In the genomic region with DNA sequence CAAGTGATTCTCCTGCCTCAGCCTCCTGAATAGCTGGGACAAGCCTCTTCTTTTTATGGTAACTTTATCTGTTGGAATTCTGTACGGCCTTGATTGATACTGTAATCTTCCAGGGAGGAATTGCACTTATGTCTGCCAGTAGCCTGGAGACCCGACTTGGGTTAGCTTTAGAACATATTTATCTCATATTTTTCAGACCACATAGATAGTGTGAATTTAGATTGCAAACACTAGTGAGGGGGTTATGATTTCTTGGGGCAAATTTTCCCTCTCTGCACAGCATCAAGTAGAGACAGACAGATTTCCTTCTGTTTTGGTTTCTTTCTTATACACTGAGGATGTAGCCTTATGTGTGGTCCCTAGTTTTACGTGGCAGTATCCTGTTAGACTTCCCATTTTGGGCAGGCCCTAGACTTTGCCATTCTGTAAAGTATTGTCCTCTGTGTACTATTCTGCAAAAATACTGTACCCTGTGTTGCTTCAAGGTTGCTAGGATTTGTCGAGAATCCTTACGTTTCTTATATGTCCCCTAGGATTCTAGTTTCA, we compare ENCODE assay signal across 31 cellular contexts. TPM values are rescaled to one million over a fixed set of nuclear protein-coding genes. Genes with fewer than 3 reads are reported as not detected.
DNase-seq lines count a peak whose midpoint lies in the region; ATAC-seq and TF ChIP-seq lines count a peak whose summit lies in the region.
"Had no signal": no experiment of that assay in that cellular context is flagged by ENCODE, and none has a peak within 500 bp of the region (broad histone marks: within the 10 kb centered on the region; RNA-seq: fewer than 3 reads in every experiment).

No MANE protein-coding gene starts in this region.

- H3K27ac ChIP-seq in adrenal gland, result peak overlapping the region; percentile 38 to 77 (median 61)
- H3K27ac ChIP-seq: 22Rv1, epithelial cell of prostate, vagina had no signal

- no peak for DNase-seq in activated CD4-positive, alpha-beta T cell treated with anti-CD3 and anti-CD28 coated beads, Interleukin-2, amount 10 ng/mL, durations not matched to agents 7 days and 5 days
- DNase-seq in activated CD4-positive, alpha-beta T cell treated with anti-CD3 and anti-CD28 coated beads for 48 hours, result no peak
- DNase-seq in adrenal gland, result no peak
- DNase-seq in fibroblast of villous mesenchyme (ENCODE audit: low read depth), result peak; percentile 63
- DNase-seq in nephron progenitor cell, result no peak
- no peak for DNase-seq in SK-N-DZ (ENCODE audit: low spot score)
- DNase-seq in activated CD4-positive, alpha-beta memory T cell treated with anti-CD3 and anti-CD28 coated beads, Interleukin-2, amount 10 ng/mL, durations not matched to agents 7 days and 5 days, result no peak
- DNase-seq: activated B cell treated with CpG ODN at 0.5 μM for 24 hours; activated CD4-positive, alpha-beta T cell treated with anti-CD3 and anti-CD28 coated beads, Interleukin-2, amount 50 U/mL, for 4 hours; activated CD8-positive, alpha-beta memory T cell treated with anti-CD3 and anti-CD28 coated beads, Interleukin-2, amount 50 U/mL, for 48 hours; AML-193; CD8-positive, alpha-beta T cell; DMS 273 treated with DMSO at 0.1 percent for 48 hours; EL; foreskin melanocyte; GOT3; heart right ventricle; HFFc6; occipital lobe; Right ventricle myocardium superior; SW 1271; T1000 had no signal

- intact Hi-C loops in adrenal gland (cut with DNase I), result no loop called here

- H3K27me3 Mint-ChIP-seq in activated CD4-positive, alpha-beta T cell treated with anti-CD3 and anti-CD28 coated beads, Interleukin-2, amount 10 ng/mL, durations not matched to agents 7 days and 5 days, result no peaks in the 10 kb centered on the region
- H3K27me3 Mint-ChIP-seq in nephron progenitor cell (ENCODE audit: low read depth, poor library complexity), result no peaks in the 10 kb centered on the region
- no peaks in the 10 kb centered on the region for H3K27me3 Mint-ChIP-seq in stimulated activated memory B cell treated with anti-CD40 and anti-IgM and Interleukin-4, amounts not matched to agents 10 μg/mL and 1 μg/mL and 100 μg/mL, for 72 hours
- no peaks in the 10 kb centered on the region for H3K27me3 Mint-ChIP-seq in activated CD4-positive, alpha-beta memory T cell treated with anti-CD3 and anti-CD28 coated beads, Interleukin-2, amount 10 ng/mL, durations not matched to agents 7 days and 5 days
- H3K27me3 Mint-ChIP-seq: activated B cell treated with CpG ODN at 0.5 μM for 24 hours; stimulated activated naive CD8-positive, alpha-beta T cell treated with anti-CD3 and anti-CD28 coated beads, Interleukin-15, Interleukin-2, amounts not matched to agents 100 ng/mL and 50 ng/mL, for 24 hours had no signal

- H3K9me3 Mint-ChIP-seq in activated CD4-positive, alpha-beta T cell treated with anti-CD3 and anti-CD28 coated beads, Interleukin-2, amount 10 ng/mL, durations not matched to agents 7 days and 5 days, result no peaks in the 10 kb centered on the region
- peaks cover 11% of the 10 kb centered on the region for H3K9me3 Mint-ChIP-seq in nephron progenitor cell
- peaks cover 8% of the 10 kb centered on the region for H3K9me3 Mint-ChIP-seq in stimulated activated memory B cell treated with anti-CD40 and anti-IgM and Interleukin-4, amounts not matched to agents 10 μg/mL and 1 μg/mL and 100 μg/mL, for 72 hours
- peaks cover 6% of the 10 kb centered on the region for H3K9me3 Mint-ChIP-seq in activated CD4-positive, alpha-beta memory T cell treated with anti-CD3 and anti-CD28 coated beads, Interleukin-2, amount 10 ng/mL, durations not matched to agents 7 days and 5 days
- H3K9me3 Mint-ChIP-seq: activated B cell treated with CpG ODN at 0.5 μM for 24 hours; activated naive CD4-positive, alpha-beta T cell treated with anti-CD3 and anti-CD28 coated beads, Interleukin-2, amount 50 U/mL, for 72 hours; CD8-positive, alpha-beta T cell; HFFc6; stimulated activated naive CD8-positive, alpha-beta T cell treated with anti-CD3 and anti-CD28 coated beads, Interleukin-15, Interleukin-2, amounts not matched to agents 100 ng/mL and 50 ng/mL, for 24 hours had no signal

- H3K36me3 Mint-ChIP-seq in activated CD4-positive, alpha-beta T cell treated with anti-CD3 and anti-CD28 coated beads, Interleukin-2, amount 10 ng/mL, durations not matched to agents 7 days and 5 days (ENCODE audit: low read depth), result peaks cover 47% of the 10 kb centered on the region
- peaks cover 61% of the 10 kb centered on the region for H3K36me3 Mint-ChIP-seq in nephron progenitor cell (ENCODE audit: low read depth)
- peaks cover 64% of the 10 kb centered on the region for H3K36me3 Mint-ChIP-seq in stimulated activated memory B cell treated with anti-CD40 and anti-IgM and Interleukin-4, amounts not matched to agents 10 μg/mL and 1 μg/mL and 100 μg/mL, for 72 hours
- H3K36me3 Mint-ChIP-seq in activated CD4-positive, alpha-beta memory T cell treated with anti-CD3 and anti-CD28 coated beads, Interleukin-2, amount 10 ng/mL, durations not matched to agents 7 days and 5 days (ENCODE audit: low read depth), result peaks cover 49% of the 10 kb centered on the region

- no peak for TF ChIP-seq POLR2A in adrenal gland (IDR thresholded peaks at IDR 0.05)

- H3K27ac Mint-ChIP-seq in activated CD4-positive, alpha-beta T cell treated with anti-CD3 and anti-CD28 coated beads, Interleukin-2, amount 10 ng/mL, durations not matched to agents 7 days and 5 days, result peak overlapping the region; percentile 0
- H3K27ac Mint-ChIP-seq in nephron progenitor cell, result peak overlapping the region; percentile 80
- H3K27ac Mint-ChIP-seq in stimulated activated memory B cell treated with anti-CD40 and anti-IgM and Interleukin-4, amounts not matched to agents 10 μg/mL and 1 μg/mL and 100 μg/mL, for 72 hours, result no peak overlapping the region
- no peak overlapping the region for H3K27ac Mint-ChIP-seq in activated CD4-positive, alpha-beta memory T cell treated with anti-CD3 and anti-CD28 coated beads, Interleukin-2, amount 10 ng/mL, durations not matched to agents 7 days and 5 days
- H3K27ac Mint-ChIP-seq: activated B cell treated with CpG ODN at 0.5 μM for 24 hours; CD8-positive, alpha-beta T cell; HFFc6; stimulated activated naive CD8-positive, alpha-beta T cell treated with anti-CD3 and anti-CD28 coated beads, Interleukin-15, Interleukin-2, amounts not matched to agents 100 ng/mL and 50 ng/mL, for 24 hours had no signal

- peaks cover 22% of the 10 kb centered on the region for H3K4me1 Mint-ChIP-seq in activated CD4-positive, alpha-beta T cell treated with anti-CD3 and anti-CD28 coated beads, Interleukin-2, amount 10 ng/mL, durations not matched to agents 7 days and 5 days
- H3K4me1 Mint-ChIP-seq in nephron progenitor cell, result no peaks in the 10 kb centered on the region
- H3K4me1 Mint-ChIP-seq in stimulated activated memory B cell treated with anti-CD40 and anti-IgM and Interleukin-4, amounts not matched to agents 10 μg/mL and 1 μg/mL and 100 μg/mL, for 72 hours, result peaks cover 14% of the 10 kb centered on the region
- H3K4me1 Mint-ChIP-seq in activated CD4-positive, alpha-beta memory T cell treated with anti-CD3 and anti-CD28 coated beads, Interleukin-2, amount 10 ng/mL, durations not matched to agents 7 days and 5 days, result peaks cover 24% of the 10 kb centered on the region

- H3K27me3 ChIP-seq in adrenal gland, result no peaks in the 10 kb centered on the region
- H3K27me3 ChIP-seq: heart right ventricle, vagina had no signal

- H3K9me3 ChIP-seq in adrenal gland (replicated peaks in 1 of 3), result no peaks in the 10 kb centered on the region
- H3K9me3 ChIP-seq: vagina had no signal

- peaks cover 28 to 53% of the 10 kb centered on the region in 2 donors for H3K4me1 ChIP-seq in adrenal gland (replicated peaks in 1 of 2)
- H3K4me1 ChIP-seq: vagina had no signal

- 34 to 36% (median 35%) methylated on average over 5 of the region's 5 CpGs for WGBS in adrenal gland, 4 donors

- CTCF ChIA-PET in activated CD4-positive, alpha-beta T cell treated with anti-CD3 and anti-CD28 coated beads, Interleukin-2, amount 10 ng/mL, durations not matched to agents 7 days and 5 days (lab: Charles Lee), result no interaction called here
- CTCF ChIA-PET in activated CD4-positive, alpha-beta memory T cell treated with anti-CD3 and anti-CD28 coated beads, Interleukin-2, amount 10 ng/mL, durations not matched to agents 7 days and 5 days (lab: Charles Lee), result interaction anchor here (0.6 kb wide), 1 partner anchor 19 kb away, joined by 3 read pairs; no protein-coding TSS in a partner anchor

- peaks cover 0 to 5% of the 10 kb centered on the region in 2 donors for H3K36me3 ChIP-seq in adrenal gland (replicated peaks in 1 of 2)
- H3K36me3 ChIP-seq: vagina had no signal

- ATAC-seq in stimulated activated memory B cell treated with anti-CD40 and anti-IgM and Interleukin-4, amounts not matched to agents 10 μg/mL and 1 μg/mL and 100 μg/mL, for 72 hours, result no peak
- ATAC-seq: activated naive CD4-positive, alpha-beta T cell treated with anti-CD3 and anti-CD28 coated beads, Interleukin-2, amount 50 U/mL, for 72 hours; CD8-positive, alpha-beta T cell; GM12878 had no signal

- POLR2A ChIA-PET in activated CD4-positive, alpha-beta T cell treated with anti-CD3 and anti-CD28 coated beads, Interleukin-2, amount 10 ng/mL, durations not matched to agents 7 days and 5 days (lab: Charles Lee), result no interaction called here
- POLR2A ChIA-PET in activated CD4-positive, alpha-beta memory T cell treated with anti-CD3 and anti-CD28 coated beads, Interleukin-2, amount 10 ng/mL, durations not matched to agents 7 days and 5 days (lab: Charles Lee), result no interaction called here

- no peak overlapping the region for H3K4me3 Mint-ChIP-seq in activated CD4-positive, alpha-beta T cell treated with anti-CD3 and anti-CD28 coated beads, Interleukin-2, amount 10 ng/mL, durations not matched to agents 7 days and 5 days
- H3K4me3 Mint-ChIP-seq in nephron progenitor cell, result no peak overlapping the region
- H3K4me3 Mint-ChIP-seq in stimulated activated memory B cell treated with anti-CD40 and anti-IgM and Interleukin-4, amounts not matched to agents 10 μg/mL and 1 μg/mL and 100 μg/mL, for 72 hours, result no peak overlapping the region
- H3K4me3 Mint-ChIP-seq in activated CD4-positive, alpha-beta memory T cell treated with anti-CD3 and anti-CD28 coated beads, Interleukin-2, amount 10 ng/mL, durations not matched to agents 7 days and 5 days, result no peak overlapping the region
- H3K4me3 Mint-ChIP-seq: activated B cell treated with CpG ODN at 0.5 μM for 24 hours; CD8-positive, alpha-beta T cell; HFFc6; stimulated activated naive CD8-positive, alpha-beta T cell treated with anti-CD3 and anti-CD28 coated beads, Interleukin-15, Interleukin-2, amounts not matched to agents 100 ng/mL and 50 ng/mL, for 24 hours had no signal

- H3K4me3 ChIP-seq in adrenal gland (no peak overlapping the region), fibroblast of villous mesenchyme (ENCODE audit: low read depth, low read length) (peak overlapping the region; percentile 48)
- H3K4me3 ChIP-seq: GM12878, vagina had no signal

- TF ChIP-seq CTCF in adrenal gland (IDR thresholded peaks at IDR 0.05) (no peak), fibroblast of villous mesenchyme (IDR thresholded peaks at IDR 0.05; ENCODE audit: insufficient read depth, low read depth, low read length) (no peak), nephron progenitor cell (IDR thresholded peaks at IDR 0.05) (no peak)

RNA-seq across cellular contexts. Expression of a gene that starts 29.0 kb away (rescaled TPM):
- 10 to 100 TPM; 62.3 to 68.9 TPM for total RNA-seq in activated CD4-positive, alpha-beta T cell treated with anti-CD3 and anti-CD28 coated beads, Interleukin-2, amount 10 ng/mL, durations not matched to agents 7 days and 5 days
- total RNA-seq in adrenal gland (100 to 1,000 TPM; 127 to 803 (median 239) TPM), fibroblast of villous mesenchyme (23.8 and 37.6 TPM in 2 replicates)
- 100 to 1,000 TPM in 1 of 3 donors, 10 to 100 TPM in 2; 36.9 to 675 (median 49.4) TPM for polyA plus RNA-seq in adrenal gland
- polyA plus RNA-seq in SK-N-DZ (2014; cell fraction: cytosol; rRNA removed), result 5.6 and 6.1 TPM in 2 replicates
- polyA plus RNA-seq in SK-N-DZ (2014; cell fraction: nucleus; rRNA removed), result 3.2 and 4.2 TPM in 2 replicates
- 10 to 100 TPM; 55.7 to 58.3 TPM for total RNA-seq in activated CD4-positive, alpha-beta memory T cell treated with anti-CD3 and anti-CD28 coated beads, Interleukin-2, amount 10 ng/mL, durations not matched to agents 7 days and 5 days

RNA-seq across cellular contexts. Expression of a gene that starts 43.2 kb away (rescaled TPM):
- total RNA-seq in activated CD4-positive, alpha-beta T cell treated with anti-CD3 and anti-CD28 coated beads, Interleukin-2, amount 10 ng/mL, durations not matched to agents 7 days and 5 days, result under 1 TPM; 0.40 to 0.42 TPM
- total RNA-seq in adrenal gland, result 10 to 100 TPM in 1 of 8 donors, 1 to 10 TPM in 6, not detected in 1; 1.2 to 24.6 (median 3.6) TPM
- 1 to 10 TPM; 1.3 to 4.0 (median 3.8) TPM for polyA plus RNA-seq in adrenal gland
- 0.64 TPM in 1 of 2 replicates, not detected in the other for total RNA-seq in fibroblast of villous mesenchyme
- not detected in 2 replicates for polyA plus RNA-seq in SK-N-DZ (2014; cell fraction: cytosol; rRNA removed)
- not detected in 2 replicates for polyA plus RNA-seq in SK-N-DZ (2014; cell fraction: nucleus; rRNA removed)
- under 1 TPM in 1 of 2 experiments, not detected in 1; 0.58 TPM for total RNA-seq in activated CD4-positive, alpha-beta memory T cell treated with anti-CD3 and anti-CD28 coated beads, Interleukin-2, amount 10 ng/mL, durations not matched to agents 7 days and 5 days
- total RNA-seq: myocyte, NCI-H460, Right ventricle myocardium superior, vagina had no signal

Comparison
In these comparisons a context has a peak if more than half of its experiments do, and no peak if none do; other contexts are left out.
1. H3K27ac Mint-ChIP-seq: peak in activated CD4-positive, alpha-beta T cell treated with anti-CD3 and anti-CD28 coated beads, Interleukin-2, amount 10 ng/mL, durations not matched to agents 7 days and 5 days (single experiment) and nephron progenitor cell (single experiment); none in stimulated activated memory B cell treated with anti-CD40 and anti-IgM and Interleukin-4, amounts not matched to agents 10 μg/mL and 1 μg/mL and 100 μg/mL, for 72 hours (single experiment) and activated CD4-positive, alpha-beta memory T cell treated with anti-CD3 and anti-CD28 coated beads, Interleukin-2, amount 10 ng/mL, durations not matched to agents 7 days and 5 days (single experiment).